ENCODE assay signal across 8 cellular contexts in the genomic region with DNA sequence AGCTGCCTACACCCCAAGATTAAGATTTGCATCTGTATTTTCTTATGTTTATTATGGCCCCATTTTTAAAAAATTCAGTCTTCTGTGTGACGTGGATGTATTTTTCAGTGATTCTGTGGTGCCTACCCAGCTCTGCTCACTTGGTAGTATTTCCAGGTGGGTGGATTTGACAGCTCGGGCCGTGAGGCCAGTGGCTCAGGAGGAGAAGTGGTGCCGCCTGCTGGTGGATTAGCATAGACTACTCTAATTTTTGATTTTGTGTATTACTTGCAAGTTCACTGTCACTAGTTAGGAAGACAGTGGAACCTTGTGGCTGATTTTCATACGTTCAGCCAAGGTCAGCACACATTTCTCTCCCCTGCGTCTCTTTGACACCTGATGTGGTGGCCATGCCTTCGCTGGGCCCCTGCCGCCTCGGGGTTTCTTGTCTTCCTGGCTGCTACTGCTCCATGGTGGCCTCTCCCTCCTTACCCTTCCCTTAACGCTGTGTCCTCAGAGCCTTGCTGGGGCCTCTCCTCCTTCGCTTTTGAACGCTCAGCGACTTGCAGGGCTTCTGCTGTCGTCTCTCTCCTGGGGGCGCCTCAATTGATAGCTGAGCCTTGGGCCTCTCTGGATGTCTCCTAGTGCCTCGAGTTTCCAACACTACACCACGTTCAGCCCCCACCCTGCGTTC.
DNase-seq lines count a peak whose midpoint lies in the region; ATAC-seq, FAIRE-seq and TF ChIP-seq lines count a peak whose summit lies in the region.

No MANE protein-coding gene starts in this region.

- peak; percentile 66 to 92 (median 82) for TF ChIP-seq CTCF in heart left ventricle (IDR thresholded peaks at IDR 0.05)

- peak; percentile 96 for FAIRE-seq in GM18507 (lab: Jason Lieb, UNC)

- H3K36me3 ChIP-seq in heart left ventricle = peaks cover 4 to 88% (median 78%) of the 10 kb centered on the region in 9 donors

- TF ChIP-seq POLR2A in heart left ventricle (IDR thresholded peaks at IDR 0.05) = no peak

- peak overlapping the region; percentile 67 for H3K27ac Mint-ChIP-seq in T-helper 1 cell treated with Interleukin-12 subunit alpha and Interleukin-12 subunit beta and Interleukin-4 antibody, amounts not matched to agents 30 μg/mL and 1 μg/mL, for 36 hours

- H3K27ac ChIP-seq in heart left ventricle = peak overlapping the region in 1 of 12 donors; percentile 30

- WGBS in heart left ventricle, 4 donors = 56 to 61% (median 60%) methylated on average over 18 of the region's 18 CpGs

- intact Hi-C loops in heart left ventricle (cut with DNase I) = loop anchor here (1.0 to 10.0 kb wide), 12 partner anchors 39 to 271 kb away; a partner anchor contains a TSS

- H3K4me1 Mint-ChIP-seq in T-helper 1 cell treated with Interleukin-12 subunit alpha and Interleukin-12 subunit beta and Interleukin-4 antibody, amounts not matched to agents 30 μg/mL and 1 μg/mL, for 36 hours (ENCODE audit: low read depth) = peaks cover 16% of the 10 kb centered on the region

- ATAC-seq in heart left ventricle (peak; percentile 33 to 70 (median 53)), GM18870 (IDR thresholded peaks at IDR 0.05; ENCODE audit: unreplicated experiment) (no peak)

- H3K9me3 ChIP-seq in heart left ventricle = no peaks in the 10 kb centered on the region

- H3K4me3 ChIP-seq in heart left ventricle = no peak overlapping the region

- no peaks in the 10 kb centered on the region for H3K9me3 Mint-ChIP-seq in T-helper 1 cell treated with Interleukin-12 subunit alpha and Interleukin-12 subunit beta and Interleukin-4 antibody, amounts not matched to agents 30 μg/mL and 1 μg/mL, for 36 hours

- H3K4me3 Mint-ChIP-seq in T-helper 1 cell treated with Interleukin-12 subunit alpha and Interleukin-12 subunit beta and Interleukin-4 antibody, amounts not matched to agents 30 μg/mL and 1 μg/mL, for 36 hours = no peak overlapping the region

- peak; percentile 96 for DNase-seq in 8988T
- peak; percentile 80 for DNase-seq in GM18507 (ENCODE audit: extremely low spot score, insufficient read length, low read depth)
- DNase-seq in NCI-H1092 treated with DMSO at 0.1 percent for 48 hours (lab: John Stamatoyannopoulos, UW) = peak; percentile 54
- DNase-seq in activated naive CD8-positive, alpha-beta T cell treated with anti-CD3 and anti-CD28 coated beads, Interleukin-2, amount 50 U/mL, for 16 hours (ENCODE audit: low read depth, low spot score) = peak; percentile 73
- DNase-seq in heart left ventricle = peak; percentile 74 to 85 (median 80)
- DNase-seq in putamen (ENCODE audit: low spot score) = peak; percentile 46

- H3K36me3 Mint-ChIP-seq in T-helper 1 cell treated with Interleukin-12 subunit alpha and Interleukin-12 subunit beta and Interleukin-4 antibody, amounts not matched to agents 30 μg/mL and 1 μg/mL, for 36 hours (ENCODE audit: low read depth) = peaks cover 27% of the 10 kb centered on the region

- H3K4me1 ChIP-seq in heart left ventricle = peaks cover 0 to 33% (median 14%) of the 10 kb centered on the region in 12 donors

- H3K27me3 Mint-ChIP-seq in T-helper 1 cell treated with Interleukin-12 subunit alpha and Interleukin-12 subunit beta and Interleukin-4 antibody, amounts not matched to agents 30 μg/mL and 1 μg/mL, for 36 hours (ENCODE audit: low read depth) = no peaks in the 10 kb centered on the region

- no peaks in the 10 kb centered on the region for H3K27me3 ChIP-seq in heart left ventricle

Comparison
In these comparisons a context has a peak if more than half of its experiments do, and no peak if none do; other contexts are left out.
1. DNase-seq: peak in every context shown above with its lines; median percentile 96 in 8988T; 80 in GM18507; 80 in heart left ventricle; 73 in activated naive CD8-positive, alpha-beta T cell treated with anti-CD3 and anti-CD28 coated beads, Interleukin-2, amount 50 U/mL, for 16 hours; 54 in NCI-H1092 treated with DMSO at 0.1 percent for 48 hours; 46 in putamen.